21 cellular contexts compared by ENCODE assay signal in genomic region chr11:20336056-20336455, GRCh38.
"Had no signal": no experiment of that assay in that cellular context is flagged by ENCODE, and none has a peak within 500 bp of the region (broad histone marks: within the 10 kb centered on the region; RNA-seq: fewer than 3 reads in every experiment).

No MANE protein-coding gene starts in this region.

- H3K36me3 ChIP-seq: esophagus muscularis mucosa, gastroesophageal sphincter, heart left ventricle, left lung, lower lobe of right lung had no signal

- H2AFZ ChIP-seq: hepatocyte had no signal

- H3K9me3 ChIP-seq: esophagus muscularis mucosa, gastroesophageal sphincter, heart left ventricle, left lung, lower lobe of right lung, mucosa of descending colon had no signal

- H3K4me3 ChIP-seq: coronary artery, dorsolateral prefrontal cortex, esophagus muscularis mucosa, gastroesophageal sphincter, heart left ventricle, hepatocyte, left lung, lower lobe of right lung, mucosa of descending colon had no signal

- H3K79me2 ChIP-seq: hepatocyte had no signal

- H3K4me1 ChIP-seq: esophagus muscularis mucosa, foreskin keratinocyte, gastroesophageal sphincter, heart left ventricle, left lung, lower lobe of right lung had no signal

- H3K4me2 ChIP-seq: hepatocyte had no signal

- DNase-seq: dermis blood vessel endothelial cell; dorsolateral prefrontal cortex; effector CD4-positive, alpha-beta T cell; effector memory CD4-positive, alpha-beta T cell; foreskin keratinocyte; heart left ventricle; left cardiac atrium; left lung; left ventricle myocardium superior; lower lobe of right lung; mesenchymal stem cell; mucosa of descending colon; naive B cell had no signal

- H3K27ac ChIP-seq: coronary artery, dorsolateral prefrontal cortex, esophagus muscularis mucosa, foreskin keratinocyte, gastroesophageal sphincter, heart left ventricle, hepatocyte, left lung, lower lobe of right lung had no signal

- FAIRE-seq: colon, endothelial cell of umbilical vein, islet of Langerhans, keratinocyte had no signal
